13 cellular contexts compared by ENCODE assay signal in genomic region chr5:112703866-112704820, GRCh38. TPM values are rescaled to one million over a fixed set of nuclear protein-coding genes. Genes with fewer than 3 reads are reported as not detected.
DNase-seq lines count a peak whose midpoint lies in the region; ATAC-seq and TF ChIP-seq lines count a peak whose summit lies in the region.
"Had no signal": no experiment of that assay in that cellular context is flagged by ENCODE, and none has a peak within 500 bp of the region (broad histone marks: within the 10 kb centered on the region; RNA-seq: fewer than 3 reads in every experiment).

No MANE protein-coding gene starts in this region.

- H3F3A ChIP-seq in SK-N-SH (replicated peaks; ENCODE audit: insufficient read depth): peaks cover 22% of the 10 kb centered on the region
- peaks cover 6% of the 10 kb centered on the region for H3F3A ChIP-seq in smooth muscle cell (ENCODE audit: low read depth)

- H3K4me3 ChIP-seq in SK-N-SH (ENCODE audit: low read depth in 2 of 2, low read length in 1 of 2) (no peak overlapping the region), fibroblast of the aortic adventitia (ENCODE audit: low read depth, low read length) (no peak overlapping the region), smooth muscle cell (no peak overlapping the region)
- H3K4me3 ChIP-seq: ovary, SJSA1, tibial nerve had no signal

- H3K27me3 ChIP-seq in SK-N-SH (ENCODE audit: insufficient read depth): no peaks in the 10 kb centered on the region
- no peaks in the 10 kb centered on the region for H3K27me3 ChIP-seq in smooth muscle cell (ENCODE audit: low read depth)
- H3K27me3 ChIP-seq: ovary, SJSA1, tibial nerve had no signal

- DNase-seq in NCI-H748 (lab: John Stamatoyannopoulos, UW; ENCODE audit: unreplicated experiment): peak; percentile 32
- no peak for DNase-seq in NCI-H748 treated with DMSO at 0.1 percent for 48 hours (lab: John Stamatoyannopoulos, UW)
- DNase-seq in SK-N-SH: no peak
- DNase-seq in fibroblast of the aortic adventitia (ENCODE audit: low read depth): peak; percentile 91
- DNase-seq in smooth muscle cell (lab: John Stamatoyannopoulos, UW; ENCODE audit: unreplicated experiment): no peak
- no peak for DNase-seq in D341Med (ENCODE audit: low spot score)
- DNase-seq: activated CD8-positive, alpha-beta T cell treated with anti-CD3 and anti-CD28 coated beads for 36 hours; NCI-H1436 treated with DMSO at 0.1 percent for 48 hours had no signal

- H3K9ac ChIP-seq in SK-N-SH (no peak overlapping the region), smooth muscle cell (ENCODE audit: low read depth) (no peak overlapping the region)

- H3K4me1 ChIP-seq in SK-N-SH (ENCODE audit: control insufficient read depth in 1 of 2, insufficient read depth in 2 of 2, low read depth in 1 of 2, low read length in 1 of 2): peaks cover 18 to 23% of the 10 kb centered on the region in 2 experiments; a peak in 3 of 4 replicates
- peaks cover 10% of the 10 kb centered on the region for H3K4me1 ChIP-seq in smooth muscle cell (ENCODE audit: low read depth)

- H3K79me2 ChIP-seq in SK-N-SH (ENCODE audit: insufficient read depth) (peaks cover 13% of the 10 kb centered on the region), smooth muscle cell (ENCODE audit: low read depth) (peaks cover 14% of the 10 kb centered on the region)

- TF ChIP-seq CTCF in SK-N-SH (IDR thresholded peaks at IDR 0.05) (no peak), fibroblast of the aortic adventitia (IDR thresholded peaks at IDR 0.05; ENCODE audit: insufficient read depth, low read length) (no peak), smooth muscle cell (IDR thresholded peaks at IDR 0.05; ENCODE audit: borderline replicate concordance, insufficient read depth, poor library complexity, severe bottlenecking) (no peak)

- no peaks in the 10 kb centered on the region for H4K20me1 ChIP-seq in SK-N-SH (ENCODE audit: insufficient read depth)
- H4K20me1 ChIP-seq in smooth muscle cell (ENCODE audit: low read depth): no peaks in the 10 kb centered on the region

- no peak for TF ChIP-seq RAD21 in SK-N-SH (IDR thresholded peaks at IDR 0.05; ENCODE audit: low read length)

- no peak overlapping the region for H2AFZ ChIP-seq in SK-N-SH (ENCODE audit: low read depth)
- peak overlapping the region; percentile 21 for H2AFZ ChIP-seq in smooth muscle cell (ENCODE audit: low read depth)

- no peak for TF ChIP-seq EP300 in SK-N-SH (IDR thresholded peaks at IDR 0.05; ENCODE audit: borderline replicate concordance in 1 of 2, low read depth in 1 of 2, low read length in 1 of 2)

- ATAC-seq in HG03439 (IDR thresholded peaks at IDR 0.05; ENCODE audit: unreplicated experiment) (no peak), GM21390 (IDR thresholded peaks at IDR 0.05; ENCODE audit: unreplicated experiment) (no peak)
- ATAC-seq: activated CD8-positive, alpha-beta T cell treated with anti-CD3 and anti-CD28 coated beads for 36 hours had no signal

- CTCF ChIA-PET in SK-N-SH (lab: Yijun Ruan, JAX): interaction anchor here (1.0 to 2.9 kb wide), 4 partner anchors 12 to 54 kb away, joined by 3 to 12 read pairs (median 6); no protein-coding TSS in a partner anchor

- no peaks in the 10 kb centered on the region for H3K9me3 ChIP-seq in SK-N-SH
- H3K9me3 ChIP-seq in smooth muscle cell (replicated peaks; ENCODE audit: low read depth): no peaks in the 10 kb centered on the region
- H3K9me3 ChIP-seq: ovary, SJSA1, tibial nerve had no signal

- H3K9me2 ChIP-seq in SK-N-SH: no peaks in the 10 kb centered on the region

- H3K36me3 ChIP-seq in SK-N-SH (replicated peaks in 1 of 2; ENCODE audit: control insufficient read depth in 1 of 2, insufficient read depth in 2 of 2, low read length in 1 of 2) (no peaks in the 10 kb centered on the region), smooth muscle cell (ENCODE audit: low read depth) (no peaks in the 10 kb centered on the region)
- H3K36me3 ChIP-seq: ovary, tibial nerve had no signal

- POLR2A ChIA-PET in SK-N-SH (lab: Yijun Ruan, JAX): no interaction called here

- H3K4me2 ChIP-seq in SK-N-SH: peak overlapping the region; percentile 9; the same call in 1 of the 2 replicates
- peak overlapping the region; percentile 30 for H3K4me2 ChIP-seq in smooth muscle cell

- 54% methylated on average over 7 of the region's 7 CpGs for WGBS in SK-N-SH (ENCODE audit: low lambda C conversion rate)
- 44% methylated on average over 7 of the region's 7 CpGs for WGBS in smooth muscle cell (ENCODE audit: low lambda C conversion rate)

- H3K27ac ChIP-seq in SK-N-SH (ENCODE audit: low read depth in 2 of 2, low read length in 1 of 2) (peak overlapping the region; percentile 57 to 77), smooth muscle cell (ENCODE audit: low read depth) (peak overlapping the region; percentile 7)
- H3K27ac ChIP-seq: ovary, SJSA1 had no signal

TF ChIP-seq in SK-N-SH, 30 proteins besides CTCF, POLR2A, EP300 and RAD21:
- TF ChIP-seq RXRA (IDR thresholded peaks at IDR 0.05; ENCODE audit: borderline replicate concordance, low read depth) (no peak), RCOR1 (IDR thresholded peaks at IDR 0.05; ENCODE audit: low read length) (no peak), TEAD4 (IDR thresholded peaks at IDR 0.05; ENCODE audit: borderline replicate concordance, insufficient read depth) (no peak), CHD2 (IDR thresholded peaks at IDR 0.05; ENCODE audit: low read length, partially characterized antibody) (no peak), TAF1 (IDR thresholded peaks at IDR 0.05; ENCODE audit: borderline replicate concordance, low read depth, low read length) (no peak), NRF1 (IDR thresholded peaks at IDR 0.05; ENCODE audit: low read depth, low read length) (no peak), JUND (IDR thresholded peaks at IDR 0.05) (no peak), TCF12 (IDR thresholded peaks at IDR 0.05) (peak; percentile 56; the same call in 1 of the 2 replicates), MAX (IDR thresholded peaks at IDR 0.05; ENCODE audit: low read depth) (0 out of 2 replicates have a peak, but pooled peaks have one; percentile 12), GATA2 (CRISPR knock-in tag; IDR thresholded peaks at IDR 0.05) (no peak), YY1 (IDR thresholded peaks at IDR 0.05; ENCODE audit: low read depth) (no peak), EZH2phosphoT487 (IDR thresholded peaks at IDR 0.05; ENCODE audit: borderline replicate concordance, low read depth) (no peak), PBX3 (IDR thresholded peaks at IDR 0.05) (peak; percentile 64), ZBTB33 (IDR thresholded peaks at IDR 0.05; ENCODE audit: borderline replicate concordance, low read depth) (no peak), MEF2A (IDR thresholded peaks at IDR 0.05; ENCODE audit: borderline replicate concordance, low read depth) (no peak), POLR2AphosphoS5 (IDR thresholded peaks at IDR 0.05; ENCODE audit: low read depth, low read length) (no peak), NFIC (IDR thresholded peaks at IDR 0.05; ENCODE audit: borderline replicate concordance) (peak; percentile 88), FOSL2 (IDR thresholded peaks at IDR 0.05; ENCODE audit: borderline replicate concordance, low read depth) (no peak), USF1 (IDR thresholded peaks at IDR 0.05; ENCODE audit: borderline replicate concordance, low read depth) (no peak), GABPA (IDR thresholded peaks at IDR 0.05; ENCODE audit: low read depth) (no peak)
TF ChIP-seq in SK-N-SH: peak in this region for 4.

RNA-seq across cellular contexts. Expression of gene APC, which starts 33.5 kb away (rescaled TPM):
- polyA plus RNA-seq in SK-N-SH (2012; rRNA removed) (5.1 and 6.2 TPM in 2 replicates), smooth muscle cell (9.1 and 16.4 TPM in 2 replicates)
- 4.6 and 5.5 TPM in 2 replicates for polyA plus RNA-seq in SK-N-SH (2012; cell fraction: cytosol; rRNA removed)
- 7.6 and 10.2 TPM in 2 replicates for polyA plus RNA-seq in SK-N-SH (2012; cell fraction: nucleus; rRNA removed)
- total RNA-seq in fibroblast of the aortic adventitia (ENCODE audit: low replicate concordance) (61.7 and 63.9 TPM in 2 replicates), smooth muscle cell (36.7 and 51.1 TPM in 2 replicates)

Comparison
In these comparisons a context has a peak if more than half of its experiments do, and no peak if none do; other contexts are left out.
1. DNase-seq: peak in NCI-H748 (single experiment) and fibroblast of the aortic adventitia (single experiment); none in NCI-H748 treated with DMSO at 0.1 percent for 48 hours (single experiment), SK-N-SH (single experiment), smooth muscle cell (single experiment) and D341Med (single experiment).